Comparison of ENCODE assay signal across 1 cellular context in genomic region chr7:1873070-1873405, GRCh38.
TF ChIP-seq lines count a peak whose summit lies in the region.

No MANE protein-coding gene starts in this region.

TF ChIP-seq in HepG2, 621 proteins besides CTCF, POLR2A, EP300 and RAD21 (continued from another document):
- 0 out of 2 replicates have a peak, but pooled peaks have one; percentile 35 for TF ChIP-seq ZNF687 (CRISPR knock-in tag; IDR thresholded peaks at IDR 0.05)
- no peak for TF ChIP-seq CREB3 (CRISPR knock-in tag; IDR thresholded peaks at IDR 0.05)
- TF ChIP-seq WIZ (CRISPR knock-in tag; IDR thresholded peaks at IDR 0.05) = no peak
